In genomic region chr13:67143544-67144115, GRCh38 we compare ENCODE assay signal across 20 cellular contexts.
"Had no signal": no experiment of that assay in that cellular context is flagged by ENCODE, and none has a peak within 500 bp of the region (broad histone marks: within the 10 kb centered on the region; RNA-seq: fewer than 3 reads in every experiment).

No MANE protein-coding gene starts in this region.

- H3K4me1 ChIP-seq: body of pancreas, colonic mucosa had no signal

- H3K27me3 ChIP-seq: body of pancreas, colonic mucosa, pancreas, testis, upper lobe of left lung had no signal

- H3K36me3 ChIP-seq: colonic mucosa, esophagus squamous epithelium, pancreas, upper lobe of left lung had no signal

- H3K27ac ChIP-seq: body of pancreas, colonic mucosa, esophagus squamous epithelium, pancreas, testis, upper lobe of left lung had no signal

- H3K4me3 ChIP-seq: body of pancreas, colonic mucosa, esophagus squamous epithelium, lung, pancreas, testis, upper lobe of left lung had no signal

- H3K9me3 ChIP-seq: body of pancreas, colonic mucosa, esophagus squamous epithelium, pancreas, testis, upper lobe of left lung had no signal

- DNase-seq: activated CD4-positive, alpha-beta memory T cell treated with anti-CD3 and anti-CD28 coated beads, Interleukin-2, amount 10 ng/mL, durations not matched to agents 7 days and 5 days; activated CD4-positive, alpha-beta T cell treated with anti-CD3 and anti-CD28 coated beads for 36 hours; activated gamma-delta T cell treated with Interleukin-2 at 50 U/mL for 16 hours; activated T-cell treated with anti-CD3 and anti-CD28 coated beads, Interleukin-2, amount 50 U/mL, for 4 hours; amygdala; body of pancreas; caudate nucleus; colonic mucosa; esophagus squamous epithelium; foreskin fibroblast; head of caudate nucleus; immature natural killer cell; left colon; midbrain; pancreas; stimulated activated CD4-positive, alpha-beta T cell treated with anti-CD3 and anti-CD28 coated beads, Interleukin-1b, Interleukin-23, amount 100 ng/mL, for 48 hours; stimulated activated naive CD8-positive, alpha-beta T cell treated with anti-CD3 and anti-CD28 coated beads, Interleukin-15, amount 100 ng/mL, for 72 hours; testis; upper lobe of left lung had no signal

- FAIRE-seq: pancreas had no signal
